Comparison of ENCODE assay signal across 23 cellular contexts in the genomic region with DNA sequence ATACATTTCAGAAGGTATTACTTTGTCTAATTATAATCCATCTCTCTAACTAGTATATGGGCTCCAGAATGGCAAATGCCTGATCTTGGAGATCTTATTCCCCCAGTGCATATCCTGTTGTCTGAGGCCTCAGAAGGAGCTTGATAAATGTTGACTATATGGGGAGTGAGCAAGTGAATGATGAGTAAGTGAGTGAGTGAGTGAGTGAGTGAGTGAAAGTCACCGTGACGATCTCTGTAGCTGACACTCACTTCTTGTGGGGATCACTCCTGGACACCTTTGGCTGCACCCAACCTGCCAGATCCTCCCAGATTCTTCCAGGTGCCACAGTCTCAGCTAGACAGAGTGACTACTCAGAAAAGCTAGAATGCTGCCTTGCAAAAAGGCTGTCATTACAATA. TPM values are rescaled to one million over a fixed set of nuclear protein-coding genes. Genes with fewer than 3 reads are reported as not detected.
DNase-seq lines count a peak whose midpoint lies in the region; ATAC-seq and TF ChIP-seq lines count a peak whose summit lies in the region.
"Had no signal": no experiment of that assay in that cellular context is flagged by ENCODE, and none has a peak within 500 bp of the region (broad histone marks: within the 10 kb centered on the region; RNA-seq: fewer than 3 reads in every experiment).

No MANE protein-coding gene starts in this region.

- H3K27me3 Mint-ChIP-seq in MCF 10A (ENCODE audit: insufficient read depth, unreplicated experiment): no peaks in the 10 kb centered on the region
- H3K27me3 Mint-ChIP-seq in activated T-helper 17 cell treated with anti-CD3 and anti-CD28 coated beads, Interleukin-2, amount 50 U/mL, for 72 hours: peaks cover 12% of the 10 kb centered on the region
- H3K27me3 Mint-ChIP-seq in activated naive CD4-positive, alpha-beta T cell treated with anti-CD3 and anti-CD28 coated beads, Interleukin-2, amount 10 ng/mL, durations not matched to agents 7 days and 5 days: peaks cover 33% of the 10 kb centered on the region

- H3K4me3 Mint-ChIP-seq in MCF 10A (ENCODE audit: unreplicated experiment): peak overlapping the region; percentile 47
- no peak overlapping the region for H3K4me3 Mint-ChIP-seq in activated T-helper 17 cell treated with anti-CD3 and anti-CD28 coated beads, Interleukin-2, amount 50 U/mL, for 72 hours
- no peak overlapping the region for H3K4me3 Mint-ChIP-seq in activated naive CD4-positive, alpha-beta T cell treated with anti-CD3 and anti-CD28 coated beads, Interleukin-2, amount 10 ng/mL, durations not matched to agents 7 days and 5 days
- H3K4me3 Mint-ChIP-seq: CD8-positive, alpha-beta T cell had no signal

- H3K36me3 Mint-ChIP-seq in MCF 10A (ENCODE audit: insufficient read depth, unreplicated experiment): no peaks in the 10 kb centered on the region
- no peaks in the 10 kb centered on the region for H3K36me3 Mint-ChIP-seq in activated T-helper 17 cell treated with anti-CD3 and anti-CD28 coated beads, Interleukin-2, amount 50 U/mL, for 72 hours (ENCODE audit: low read depth)
- no peaks in the 10 kb centered on the region for H3K36me3 Mint-ChIP-seq in activated naive CD4-positive, alpha-beta T cell treated with anti-CD3 and anti-CD28 coated beads, Interleukin-2, amount 10 ng/mL, durations not matched to agents 7 days and 5 days
- H3K36me3 Mint-ChIP-seq: CD8-positive, alpha-beta T cell had no signal

- H3K27me3 ChIP-seq in breast epithelium: no peaks in the 10 kb centered on the region
- no peaks in the 10 kb centered on the region for H3K27me3 ChIP-seq in foreskin keratinocyte
- H3K27me3 ChIP-seq: BLaER1 treated with 17β-estradiol and CSF1 and Interleukin-3, amounts not matched to agents 10 nM and 100 nM; SJCRH30 had no signal

- CTCF ChIA-PET in MCF 10A (lab: Yijun Ruan, JAX): interaction anchor here (0.8 to 4.6 kb wide), 5 partner anchors 13 to 125 kb away, joined by 3 to 46 read pairs (median 3); no protein-coding TSS in a partner anchor
- CTCF ChIA-PET in activated naive CD4-positive, alpha-beta T cell treated with anti-CD3 and anti-CD28 coated beads, Interleukin-2, amount 10 ng/mL, durations not matched to agents 7 days and 5 days (lab: Charles Lee): no interaction called here

- ATAC-seq in activated T-helper 17 cell treated with anti-CD3 and anti-CD28 coated beads, Interleukin-2, amount 50 U/mL, for 72 hours (replicated peaks): peak; percentile 70
- ATAC-seq in foreskin keratinocyte: peak; percentile 66
- ATAC-seq in GM21515 (IDR thresholded peaks at IDR 0.05; ENCODE audit: unreplicated experiment): no peak
- no peak for ATAC-seq in GM19351 (IDR thresholded peaks at IDR 0.05; ENCODE audit: unreplicated experiment)
- ATAC-seq: CD8-positive, alpha-beta T cell; HCT116 had no signal

- H3K36me3 ChIP-seq in breast epithelium: no peaks in the 10 kb centered on the region
- H3K36me3 ChIP-seq: BLaER1 treated with 17β-estradiol and CSF1 and Interleukin-3, amounts not matched to agents 10 nM and 100 nM; SJCRH30 had no signal

- H3K27ac ChIP-seq in breast epithelium (no peak overlapping the region), foreskin keratinocyte (no peak overlapping the region)
- H3K27ac ChIP-seq: 22Rv1; BLaER1 treated with 17β-estradiol and CSF1 and Interleukin-3, amounts not matched to agents 10 nM and 100 nM; KMS-11; SJCRH30 had no signal

- DNase-seq in MCF 10A (ENCODE audit: unreplicated experiment) (no peak), breast epithelium (ENCODE audit: low spot score in 2 of 2) (no peak), foreskin keratinocyte (peak in 1 of 2 donors; percentile 53), head of caudate nucleus (no peak)
- DNase-seq in activated naive CD4-positive, alpha-beta T cell treated with anti-CD3 and anti-CD28 coated beads, Interleukin-2, amount 10 ng/mL, durations not matched to agents 7 days and 5 days: no peak
- DNase-seq: Calu3; CD8-positive, alpha-beta T cell; DMS153; NCI-H1105 treated with DMSO at 0.1 percent for 48 hours; NCI-H2081; NCI-H2171; NCI-H345; NCI-H524; NCI-H774; OCI-M1; SJCRH30 had no signal

- H3K4me1 ChIP-seq in breast epithelium (no peaks in the 10 kb centered on the region), foreskin keratinocyte (peaks cover 19% of the 10 kb centered on the region)
- H3K4me1 ChIP-seq: SJCRH30 had no signal

- TF ChIP-seq POLR2A in breast epithelium (IDR thresholded peaks at IDR 0.05): no peak

- POLR2A ChIA-PET in MCF 10A (lab: Yijun Ruan, JAX): interaction anchor here (0.6 to 5.2 kb wide), 9 partner anchors 10 to 580 kb away, joined by 3 to 50 read pairs (median 4); no protein-coding TSS in a partner anchor

- intact Hi-C loops in MCF 10A (cut with micrococcal nuclease) (loop anchor here (5.0 kb wide), 2 partner anchors 426 to 651 kb away; partner anchors contain the start of gene SPAST), breast epithelium (cut with DNase I; ENCODE audit: low total_unique reads) (no loop called here), head of caudate nucleus (cut with DNase I) (no loop called here)

- H3K27ac Mint-ChIP-seq in MCF 10A (ENCODE audit: low read depth, unreplicated experiment): peak overlapping the region; percentile 62
- H3K27ac Mint-ChIP-seq in activated T-helper 17 cell treated with anti-CD3 and anti-CD28 coated beads, Interleukin-2, amount 50 U/mL, for 72 hours: no peak overlapping the region
- H3K27ac Mint-ChIP-seq in activated naive CD4-positive, alpha-beta T cell treated with anti-CD3 and anti-CD28 coated beads, Interleukin-2, amount 10 ng/mL, durations not matched to agents 7 days and 5 days: no peak overlapping the region
- H3K27ac Mint-ChIP-seq: CD8-positive, alpha-beta T cell had no signal

- no peak for TF ChIP-seq CTCF in MCF 10A (IDR thresholded peaks at IDR 0.05; ENCODE audit: unreplicated experiment)
- no peak for TF ChIP-seq CTCF in breast epithelium (IDR thresholded peaks at IDR 0.05)
- TF ChIP-seq CTCF in foreskin keratinocyte (conservative IDR thresholded peaks at IDR 0.05): no peak

- no peaks in the 10 kb centered on the region for H3K9me3 Mint-ChIP-seq in MCF 10A (ENCODE audit: unreplicated experiment)
- H3K9me3 Mint-ChIP-seq in activated T-helper 17 cell treated with anti-CD3 and anti-CD28 coated beads, Interleukin-2, amount 50 U/mL, for 72 hours: no peaks in the 10 kb centered on the region
- H3K9me3 Mint-ChIP-seq in activated naive CD4-positive, alpha-beta T cell treated with anti-CD3 and anti-CD28 coated beads, Interleukin-2, amount 10 ng/mL, durations not matched to agents 7 days and 5 days: no peaks in the 10 kb centered on the region
- H3K9me3 Mint-ChIP-seq: CD8-positive, alpha-beta T cell had no signal

- H3K4me3 ChIP-seq in breast epithelium: no peak overlapping the region
- H3K4me3 ChIP-seq: BLaER1 treated with 17β-estradiol and CSF1 and Interleukin-3, amounts not matched to agents 10 nM and 100 nM; SJCRH30 had no signal

- H3K4me1 Mint-ChIP-seq in MCF 10A (ENCODE audit: insufficient read depth, unreplicated experiment): peaks cover 44% of the 10 kb centered on the region
- peaks cover 17% of the 10 kb centered on the region for H3K4me1 Mint-ChIP-seq in activated T-helper 17 cell treated with anti-CD3 and anti-CD28 coated beads, Interleukin-2, amount 50 U/mL, for 72 hours
- H3K4me1 Mint-ChIP-seq in activated naive CD4-positive, alpha-beta T cell treated with anti-CD3 and anti-CD28 coated beads, Interleukin-2, amount 10 ng/mL, durations not matched to agents 7 days and 5 days: peaks cover 12% of the 10 kb centered on the region

- H3K9me3 ChIP-seq in breast epithelium: no peaks in the 10 kb centered on the region
- H3K9me3 ChIP-seq: SJCRH30 had no signal

- no TSS peak for BruUV-seq in MCF 10A (replicated peaks; lab: Mats Ljungman, UMichigan)

RNA-seq across cellular contexts. Expression of gene XDH, which starts 2.8 kb away (rescaled TPM):
- total RNA-seq in MCF 10A (2022) (29.3 and 47.5 TPM in 2 replicates), breast epithelium (1 to 10 TPM in 2 of 3 donors, under 1 TPM in 1; 0.16 to 6.9 (median 1.3) TPM), foreskin keratinocyte (19.3 and 23.6 TPM in 2 replicates)
- 1 to 10 TPM in 1 of 2 donors, not detected in 1; 1.4 TPM for total RNA-seq in activated T-helper 17 cell treated with anti-CD3 and anti-CD28 coated beads, Interleukin-2, amount 50 U/mL, for 72 hours
- polyA plus RNA-seq in foreskin keratinocyte: 6.6 and 7.7 TPM in 2 replicates
- total RNA-seq: CD8-positive, alpha-beta T cell; SJCRH30 had no signal

Comparison
In these comparisons a context has a peak if more than half of its experiments do, and no peak if none do; other contexts are left out.
1. ATAC-seq: peak in activated T-helper 17 cell treated with anti-CD3 and anti-CD28 coated beads, Interleukin-2, amount 50 U/mL, for 72 hours (single experiment) and foreskin keratinocyte (single experiment); none in GM21515 (single experiment) and GM19351 (single experiment).